In the genomic region with DNA sequence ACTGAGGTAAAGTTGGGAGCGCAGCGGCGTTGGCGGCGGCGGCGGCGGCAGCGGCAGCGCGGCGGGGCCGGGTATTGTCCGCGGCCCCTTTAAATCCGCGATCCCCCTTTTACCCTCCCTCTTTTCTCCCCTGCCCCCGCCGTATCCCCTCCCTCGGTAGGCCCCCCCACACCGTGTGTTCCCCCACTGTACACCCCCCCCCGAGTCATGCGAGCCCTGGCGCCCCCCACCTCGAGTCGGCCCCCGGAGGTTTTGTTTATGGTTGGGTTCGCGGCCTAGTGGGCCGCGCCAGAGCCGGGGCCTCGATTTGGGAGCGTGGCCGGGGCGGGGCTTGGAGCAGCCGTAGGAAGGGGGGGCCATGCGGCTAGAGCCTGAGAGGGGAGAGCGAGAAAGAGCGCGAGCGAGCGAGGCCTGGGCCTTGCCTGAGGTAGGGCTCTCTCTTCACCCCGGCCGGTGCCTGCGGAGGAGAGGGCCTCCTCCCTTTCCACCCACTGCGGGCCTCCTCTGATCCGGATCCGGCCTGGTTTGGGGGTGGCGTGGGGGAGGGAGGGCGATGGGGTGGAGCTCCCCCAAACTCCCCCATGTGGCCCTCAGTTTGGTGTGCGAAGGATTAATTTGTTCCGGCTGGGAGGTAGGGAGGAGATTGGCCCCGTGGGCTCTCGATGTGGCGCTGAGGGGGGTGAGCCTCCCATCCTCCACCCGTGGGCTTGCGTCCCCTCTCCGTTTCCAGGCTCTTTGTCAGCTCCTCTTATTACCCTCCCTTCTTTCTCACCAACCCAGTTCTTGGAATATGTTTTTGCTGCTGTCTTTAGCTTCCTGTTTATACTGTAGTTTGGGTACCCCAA, we compare ENCODE assay signal across 8 cellular contexts. TPM values are rescaled to one million over a fixed set of nuclear protein-coding genes. Genes with fewer than 3 reads are reported as not detected.
DNase-seq lines count a peak whose midpoint lies in the region; ATAC-seq, FAIRE-seq and TF ChIP-seq lines count a peak whose summit lies in the region.

No MANE protein-coding gene starts in this region.

- H3K36me3 ChIP-seq in SU-DHL-6 (ENCODE audit: low read length): peaks cover 27% of the 10 kb centered on the region

- H3K9me2 ChIP-seq in SU-DHL-6 (replicated peaks; ENCODE audit: insufficient read depth, low read length): no peaks in the 10 kb centered on the region

- H3K4me3 ChIP-seq in SU-DHL-6 (ENCODE audit: insufficient read depth, low read length, poor library complexity, severe bottlenecking): peak overlapping the region; percentile 85

- peak overlapping the region; percentile 98 for H3K4me2 ChIP-seq in SU-DHL-6 (ENCODE audit: low read depth, low read length, poor library complexity, severe bottlenecking)

- intact Hi-C loops in left ventricle myocardium superior (cut with micrococcal nuclease): no loop called here

- H4K20me1 ChIP-seq in SU-DHL-6 (ENCODE audit: low read depth, low read length): peaks cover 30% of the 10 kb centered on the region

- H3F3A ChIP-seq in SU-DHL-6 (ENCODE audit: insufficient read depth): 0 out of 2 replicates have a peak, but pooled peaks cover 7% of the 10 kb centered on the region

- peak; percentile 38 for DNase-seq in A172 (ENCODE audit: low spot score)
- peak; percentile 62 for DNase-seq in GM13977 (ENCODE audit: low spot score)
- DNase-seq in activated naive CD8-positive, alpha-beta T cell treated with anti-CD3 and anti-CD28 coated beads, Interleukin-2, amount 50 U/mL, for 16 hours (ENCODE audit: low read depth, low spot score): peak; percentile 42
- DNase-seq in left ventricle myocardium superior: peak; percentile 78
- DNase-seq in putamen (ENCODE audit: low spot score): peak; percentile 67
- DNase-seq in urothelium cell line (ENCODE audit: low spot score): peak; percentile 54

- H3K79me2 ChIP-seq in SU-DHL-6 (ENCODE audit: insufficient read depth, low read length): peaks cover 95% of the 10 kb centered on the region

- peak overlapping the region; percentile 69 for H3K27ac ChIP-seq in SU-DHL-6 (ENCODE audit: low read depth, low read length)

- in situ Hi-C loops in GM13977 (cut with MboI; ENCODE audit: low pct_unique_long_range_greater_than_20kb, low sequenced_read_pairs, unreplicated experiment): no loop called here

- ATAC-seq in HG03342 (IDR thresholded peaks at IDR 0.05; ENCODE audit: unreplicated experiment) (peak; percentile 24), left ventricle myocardium superior (peak; percentile 52)

- TF ChIP-seq CTCF in GM13977 (IDR thresholded peaks at IDR 0.05; ENCODE audit: extremely low read depth, insufficient read depth, missing control alignments): no peak
- no peak for TF ChIP-seq CTCF in SU-DHL-6 (IDR thresholded peaks at IDR 0.05; ENCODE audit: insufficient read depth, low read length, poor library complexity, severe bottlenecking)

- H3K27me3 ChIP-seq in SU-DHL-6 (ENCODE audit: low read length): no peaks in the 10 kb centered on the region

- peak overlapping the region; percentile 93 for H3K9ac ChIP-seq in SU-DHL-6 (ENCODE audit: low read length)

- FAIRE-seq in urothelium cell line (lab: Jason Lieb, UNC): no peak

- peak overlapping the region; percentile 17 for H2AFZ ChIP-seq in SU-DHL-6 (ENCODE audit: low read depth, low read length, severe bottlenecking)

- no peaks in the 10 kb centered on the region for H3K9me3 ChIP-seq in SU-DHL-6 (ENCODE audit: insufficient read depth, low read length)

RNA-seq across cellular contexts. Expression of a gene that starts 0.4 kb away (rescaled TPM):
- total RNA-seq in A172 (2014; rRNA removed; shearing (Covaris generic)): 116 and 148 TPM in 2 replicates
- total RNA-seq in left ventricle myocardium superior: 95.6 TPM

RNA-seq across cellular contexts. Expression of a gene that starts 15.1 kb away (rescaled TPM):
- total RNA-seq in A172 (2014; rRNA removed; shearing (Covaris generic)): not detected in 2 replicates
- total RNA-seq in left ventricle myocardium superior: not detected

RNA-seq across cellular contexts. Expression of a gene that starts 29.3 kb away (rescaled TPM):
- 1,673 and 1,769 TPM in 2 replicates for total RNA-seq in A172 (2014; rRNA removed; shearing (Covaris generic))
- 77.1 TPM for total RNA-seq in left ventricle myocardium superior

RNA-seq across cellular contexts. Expression of a gene that starts 51.2 kb away (rescaled TPM):
- total RNA-seq in A172 (2014; rRNA removed; shearing (Covaris generic)): 210 and 220 TPM in 2 replicates
- total RNA-seq in left ventricle myocardium superior: 181 TPM

Comparison
In these comparisons a context has a peak if more than half of its experiments do, and no peak if none do; other contexts are left out.
1. Peak in every context shown above with its lines: DNase-seq, ATAC-seq, H3K4me3 ChIP-seq and H3K27ac ChIP-seq.
2. RNA of a gene that starts 29.3 kb away (total RNA-seq): 1,673 to 1,769 TPM in A172; 77.1 TPM in left ventricle myocardium superior (single experiment); every median in the first group is over 10 times any median in the second.